ENCODE assay signal across 24 cellular contexts in genomic region chr7:147911224-147911623, GRCh38.
DNase-seq lines count a peak whose midpoint lies in the region; ATAC-seq and TF ChIP-seq lines count a peak whose summit lies in the region.
"Had no signal": no experiment of that assay in that cellular context is flagged by ENCODE, and none has a peak within 500 bp of the region (broad histone marks: within the 10 kb centered on the region; RNA-seq: fewer than 3 reads in every experiment).

No MANE protein-coding gene starts in this region.

- TF ChIP-seq POLR2A in tibial nerve (IDR thresholded peaks at IDR 0.05), result no peak

- H3K4me1 ChIP-seq in adipocyte (ENCODE audit: control insufficient read depth, insufficient read depth, low read length) (peaks cover 12% of the 10 kb centered on the region), tibial nerve (peaks cover 0 to 9% (median 0%) of the 10 kb centered on the region in 4 donors)
- H3K4me1 ChIP-seq: stomach, upper lobe of right lung had no signal

- no peak overlapping the region for H3K27ac ChIP-seq in tibial nerve
- H3K27ac ChIP-seq: gastroesophageal sphincter, stomach, upper lobe of right lung had no signal

- TF ChIP-seq CTCF in nephron progenitor cell (IDR thresholded peaks at IDR 0.05) (no peak), tibial nerve (IDR thresholded peaks at IDR 0.05) (no peak)

- H3K9me3 ChIP-seq in adipocyte (ENCODE audit: control insufficient read depth, low read length) (no peaks in the 10 kb centered on the region), tibial nerve (no peaks in the 10 kb centered on the region)
- H3K9me3 ChIP-seq: gastroesophageal sphincter, stomach, upper lobe of right lung had no signal

- no peaks in the 10 kb centered on the region for H3K36me3 Mint-ChIP-seq in nephron progenitor cell (ENCODE audit: low read depth)
- H3K36me3 Mint-ChIP-seq: activated naive CD4-positive, alpha-beta T cell treated with anti-CD3 and anti-CD28 coated beads, Interleukin-2, amount 50 U/mL, for 24 hours had no signal

- H3K4me3 ChIP-seq in adipocyte (ENCODE audit: low read length), result no peak overlapping the region
- H3K4me3 ChIP-seq in tibial nerve, result no peak overlapping the region
- H3K4me3 ChIP-seq: gastroesophageal sphincter, stomach, upper lobe of right lung had no signal

- no peaks in the 10 kb centered on the region for H3K9me3 Mint-ChIP-seq in nephron progenitor cell
- H3K9me3 Mint-ChIP-seq: activated naive CD4-positive, alpha-beta T cell treated with anti-CD3 and anti-CD28 coated beads, Interleukin-2, amount 50 U/mL, for 24 hours had no signal

- peak overlapping the region; percentile 34 for H3K27ac Mint-ChIP-seq in nephron progenitor cell
- H3K27ac Mint-ChIP-seq: activated naive CD4-positive, alpha-beta T cell treated with anti-CD3 and anti-CD28 coated beads, Interleukin-2, amount 50 U/mL, for 24 hours had no signal

- H3K36me3 ChIP-seq in adipocyte (ENCODE audit: control insufficient read depth, insufficient read depth, low read length, severe bottlenecking), result no peaks in the 10 kb centered on the region
- no peaks in the 10 kb centered on the region for H3K36me3 ChIP-seq in tibial nerve
- H3K36me3 ChIP-seq: gastroesophageal sphincter, stomach, upper lobe of right lung had no signal

- H3K9ac ChIP-seq in adipocyte (ENCODE audit: low read length), result no peak overlapping the region

- H3K4me3 Mint-ChIP-seq in nephron progenitor cell, result no peak overlapping the region
- H3K4me3 Mint-ChIP-seq: activated naive CD4-positive, alpha-beta T cell treated with anti-CD3 and anti-CD28 coated beads, Interleukin-2, amount 50 U/mL, for 24 hours had no signal

- WGBS in tibial nerve, 2 donors, result 30 to 37% methylated on average over 3 of the region's 3 CpGs

- peaks cover 30% of the 10 kb centered on the region for H3K4me1 Mint-ChIP-seq in nephron progenitor cell
- H3K4me1 Mint-ChIP-seq: activated naive CD4-positive, alpha-beta T cell treated with anti-CD3 and anti-CD28 coated beads, Interleukin-2, amount 50 U/mL, for 24 hours had no signal

- DNase-seq in GF-D8 (lab: John Stamatoyannopoulos, UW) (peak; percentile 58), NCI-H69 (lab: John Stamatoyannopoulos, UW) (peak; percentile 16), adipocyte (ENCODE audit: low read depth) (peak; percentile 51), nephron progenitor cell (no peak), tibial nerve (ENCODE audit: low spot score in 2 of 2) (no peak), amniotic stem cell (lab: John Stamatoyannopoulos, UW) (no peak), NCI-H526 treated with DMSO at 0.1 percent for 48 hours (lab: John Stamatoyannopoulos, UW) (no peak)
- DNase-seq: ACHN; activated CD4-positive, alpha-beta T cell treated with anti-CD3 and anti-CD28 coated beads for 48 hours; C1 segment of cervical spinal cord; effector CD4-positive, alpha-beta T cell; erythroblast; kidney glomerular epithelial cell; NCI-H1436 treated with DMSO at 0.1 percent for 48 hours; NCI-H526; occipital lobe; retina; SHP77; stomach; T-helper 1 cell; upper lobe of right lung had no signal

- no peak for TF ChIP-seq EP300 in tibial nerve (IDR thresholded peaks at IDR 0.05)

- H3K27me3 Mint-ChIP-seq in nephron progenitor cell (ENCODE audit: low read depth, poor library complexity), result no peaks in the 10 kb centered on the region
- H3K27me3 Mint-ChIP-seq: activated naive CD4-positive, alpha-beta T cell treated with anti-CD3 and anti-CD28 coated beads, Interleukin-2, amount 50 U/mL, for 24 hours had no signal

- H3K27me3 ChIP-seq in adipocyte (replicated peaks; ENCODE audit: control insufficient read depth, insufficient read depth, low read length), result no peaks in the 10 kb centered on the region
- H3K27me3 ChIP-seq in tibial nerve, result no peaks in the 10 kb centered on the region
- H3K27me3 ChIP-seq: gastroesophageal sphincter, stomach, upper lobe of right lung had no signal

- ATAC-seq in GM18511 (IDR thresholded peaks at IDR 0.05; ENCODE audit: unreplicated experiment), result no peak
- ATAC-seq: gastroesophageal sphincter, upper lobe of right lung had no signal

Comparison
In these comparisons a context has a peak if more than half of its experiments do, and no peak if none do; other contexts are left out.
1. DNase-seq: peak in GF-D8 (single experiment), NCI-H69 (single experiment) and adipocyte (single experiment); none in nephron progenitor cell (single experiment), tibial nerve (0 of 2), amniotic stem cell (single experiment) and NCI-H526 treated with DMSO at 0.1 percent for 48 hours (single experiment).